In genomic region chr13:28094311-28094710, GRCh38 we compare ENCODE assay signal across 21 cellular contexts. TPM values are rescaled to one million over a fixed set of nuclear protein-coding genes. Genes with fewer than 3 reads are reported as not detected.
"Had no signal": no experiment of that assay in that cellular context is flagged by ENCODE, and none has a peak within 500 bp of the region (broad histone marks: within the 10 kb centered on the region; RNA-seq: fewer than 3 reads in every experiment).

No MANE protein-coding gene starts in this region.

- H3K4me3 ChIP-seq: coronary artery, esophagus squamous epithelium, left ventricle myocardium inferior, stomach, thoracic aorta had no signal

- H3K9me3 Mint-ChIP-seq: central memory CD8-positive, alpha-beta T cell; natural killer cell had no signal

- H3K36me3 Mint-ChIP-seq: natural killer cell had no signal

- H3K36me3 ChIP-seq: brain microvascular endothelial cell, esophagus squamous epithelium, left ventricle myocardium inferior, neutrophil, stomach, thoracic aorta had no signal

- H3K9me3 ChIP-seq: esophagus squamous epithelium, left ventricle myocardium inferior, neutrophil had no signal

- H3K4me1 ChIP-seq: esophagus squamous epithelium, left ventricle myocardium inferior, parathyroid adenoma, stomach had no signal

- H3K27ac ChIP-seq: brain microvascular endothelial cell, coronary artery, left ventricle myocardium inferior, neutrophil, parathyroid adenoma, stomach, thoracic aorta had no signal

- DNase-seq: activated naive CD4-positive, alpha-beta T cell treated with Interleukin-2 at 50 U/mL for 16 hours; activated T-cell treated with anti-CD3 and anti-CD28 coated beads for 4 hours; anterior cingulate cortex; brain microvascular endothelial cell; effector CD8-positive, alpha-beta T cell; esophagus squamous epithelium; hypothalamus; kidney; left ventricle myocardium inferior; natural killer cell; stimulated activated CD4-positive, alpha-beta T cell treated with anti-CD3 and anti-CD28 coated beads, Interleukin-1b, Interleukin-23, amount 100 ng/mL, for 48 hours; stomach had no signal

- H3K4me1 Mint-ChIP-seq: central memory CD8-positive, alpha-beta T cell; natural killer cell had no signal

- H3K9ac ChIP-seq: parathyroid adenoma had no signal

- H2AFZ ChIP-seq: parathyroid adenoma had no signal

- H3K27ac Mint-ChIP-seq: memory B cell, natural killer cell had no signal

- H3K4me3 Mint-ChIP-seq: central memory CD8-positive, alpha-beta T cell; memory B cell; natural killer cell had no signal

- H3K79me2 ChIP-seq: parathyroid adenoma had no signal

RNA-seq across cellular contexts. Expression of gene FLT3, which starts 6.1 kb away (rescaled TPM):
- total RNA-seq: endothelial cell of umbilical vein, fibroblast of villous mesenchyme, glomerular endothelial cell had no signal
